In the genomic region with DNA sequence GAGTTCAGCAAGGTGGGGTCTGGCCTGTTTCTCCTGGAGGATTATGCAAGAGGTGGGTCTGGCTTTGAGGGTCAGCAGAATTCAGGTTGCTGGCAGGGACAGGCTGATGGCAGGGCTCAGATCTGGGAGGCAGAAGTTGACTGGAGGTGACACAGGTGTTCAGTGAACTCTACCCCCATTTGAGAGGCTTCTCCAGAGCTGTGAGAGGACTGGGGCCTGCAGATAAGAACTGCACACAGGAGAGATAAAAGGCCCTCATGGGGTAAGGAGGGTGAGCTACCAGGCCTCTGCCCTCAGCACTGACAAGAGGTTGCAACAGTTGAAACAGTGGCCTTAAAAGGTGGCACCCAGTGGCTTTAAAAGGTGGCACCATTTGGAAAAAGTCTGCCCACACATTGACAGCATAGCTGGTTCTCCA, we compare ENCODE assay signal across 1 cellular context.
TF ChIP-seq lines count a peak whose summit lies in the region.

No MANE protein-coding gene starts in this region.

TF ChIP-seq in K562, 482 proteins besides CTCF, POLR2A, EP300 and RAD21 (continued from another document):
- TF ChIP-seq KHSRP (IDR thresholded peaks at IDR 0.05) (peak; percentile 31; the same call in 1 of the 2 replicates), SMAD3 (CRISPR knock-in tag; conservative IDR thresholded peaks at IDR 0.05) (no peak), FOXA1 (IDR thresholded peaks at IDR 0.05; ENCODE audit: borderline replicate concordance) (no peak), CCNT2 (IDR thresholded peaks at IDR 0.05; ENCODE audit: borderline replicate concordance, extremely low read depth, insufficient read length, low read depth, low read length) (peak; percentile 88), MTA1 (IDR thresholded peaks at IDR 0.05; ENCODE audit: borderline replicate concordance) (0 out of 2 replicates have a peak, but pooled peaks have one; percentile 31), GABPB2 (CRISPR knock-in tag; conservative IDR thresholded peaks at IDR 0.05) (no peak), KDM1A (IDR thresholded peaks at IDR 0.05) (peak; percentile 31 to 71; a peak in 3 of 4 replicates), CSDE1 (IDR thresholded peaks at IDR 0.05) (no peak), SMARCB1 (IDR thresholded peaks at IDR 0.05; ENCODE audit: insufficient read length, low read depth) (peak; percentile 91), CTBP1 (IDR thresholded peaks at IDR 0.05; ENCODE audit: borderline replicate concordance) (peak; percentile 82), HDAC3 (IDR thresholded peaks at IDR 0.05; ENCODE audit: borderline replicate concordance, partially characterized antibody) (peak; percentile 62), RCOR1 (IDR thresholded peaks at IDR 0.05; ENCODE audit: borderline replicate concordance in 1 of 2, low read depth in 2 of 2, low read length in 2 of 2) (peak in 1 of 2 experiments; percentile 80; a peak in 2 of 4 replicates), TRIM24 (IDR thresholded peaks at IDR 0.05) (peak; percentile 89 to 92), KLF13 (tag; IDR thresholded peaks at IDR 0.05; ENCODE audit: borderline replicate concordance, low read depth) (no peak), SMARCC2 (IDR thresholded peaks at IDR 0.05; ENCODE audit: low read depth) (peak; percentile 67; the same call in 1 of the 2 replicates), ZNF121 (CRISPR knock-in tag; conservative IDR thresholded peaks at IDR 0.05) (no peak), CREB1 (IDR thresholded peaks at IDR 0.05) (0 out of 2 replicates have a peak, but pooled peaks have one; percentile 22), CREB1 (CRISPR knock-in tag; IDR thresholded peaks at IDR 0.05) (no peak), ZNF436 (CRISPR knock-in tag; IDR thresholded peaks at IDR 0.05) (no peak), TARDBP (IDR thresholded peaks at IDR 0.05) (no peak)
- TF ChIP-seq, protein P1, sequence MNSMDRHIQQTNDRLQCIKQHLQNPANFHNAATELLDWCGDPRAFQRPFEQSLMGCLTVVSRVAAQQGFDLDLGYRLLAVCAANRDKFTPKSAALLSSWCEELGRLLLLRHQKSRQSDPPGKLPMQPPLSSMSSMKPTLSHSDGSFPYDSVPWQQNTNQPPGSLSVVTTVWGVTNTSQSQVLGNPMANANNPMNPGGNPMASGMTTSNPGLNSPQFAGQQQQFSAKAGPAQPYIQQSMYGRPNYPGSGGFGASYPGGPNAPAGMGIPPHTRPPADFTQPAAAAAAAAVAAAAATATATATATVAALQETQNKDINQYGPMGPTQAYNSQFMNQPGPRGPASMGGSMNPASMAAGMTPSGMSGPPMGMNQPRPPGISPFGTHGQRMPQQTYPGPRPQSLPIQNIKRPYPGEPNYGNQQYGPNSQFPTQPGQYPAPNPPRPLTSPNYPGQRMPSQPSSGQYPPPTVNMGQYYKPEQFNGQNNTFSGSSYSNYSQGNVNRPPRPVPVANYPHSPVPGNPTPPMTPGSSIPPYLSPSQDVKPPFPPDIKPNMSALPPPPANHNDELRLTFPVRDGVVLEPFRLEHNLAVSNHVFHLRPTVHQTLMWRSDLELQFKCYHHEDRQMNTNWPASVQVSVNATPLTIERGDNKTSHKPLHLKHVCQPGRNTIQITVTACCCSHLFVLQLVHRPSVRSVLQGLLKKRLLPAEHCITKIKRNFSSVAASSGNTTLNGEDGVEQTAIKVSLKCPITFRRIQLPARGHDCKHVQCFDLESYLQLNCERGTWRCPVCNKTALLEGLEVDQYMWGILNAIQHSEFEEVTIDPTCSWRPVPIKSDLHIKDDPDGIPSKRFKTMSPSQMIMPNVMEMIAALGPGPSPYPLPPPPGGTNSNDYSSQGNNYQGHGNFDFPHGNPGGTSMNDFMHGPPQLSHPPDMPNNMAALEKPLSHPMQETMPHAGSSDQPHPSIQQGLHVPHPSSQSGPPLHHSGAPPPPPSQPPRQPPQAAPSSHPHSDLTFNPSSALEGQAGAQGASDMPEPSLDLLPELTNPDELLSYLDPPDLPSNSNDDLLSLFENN (IDR thresholded peaks at IDR 0.05; ENCODE audit: low read depth in 2 of 2, low read length in 2 of 2): peak in 1 of 2 experiments; percentile 81; a peak in 2 of 4 replicates
- TF ChIP-seq, protein P2, sequence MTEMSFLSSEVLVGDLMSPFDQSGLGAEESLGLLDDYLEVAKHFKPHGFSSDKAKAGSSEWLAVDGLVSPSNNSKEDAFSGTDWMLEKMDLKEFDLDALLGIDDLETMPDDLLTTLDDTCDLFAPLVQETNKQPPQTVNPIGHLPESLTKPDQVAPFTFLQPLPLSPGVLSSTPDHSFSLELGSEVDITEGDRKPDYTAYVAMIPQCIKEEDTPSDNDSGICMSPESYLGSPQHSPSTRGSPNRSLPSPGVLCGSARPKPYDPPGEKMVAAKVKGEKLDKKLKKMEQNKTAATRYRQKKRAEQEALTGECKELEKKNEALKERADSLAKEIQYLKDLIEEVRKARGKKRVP (CRISPR knock-in tag; IDR thresholded peaks at IDR 0.05): no peak
